ENCODE assay signal across 20 cellular contexts in the genomic region with DNA sequence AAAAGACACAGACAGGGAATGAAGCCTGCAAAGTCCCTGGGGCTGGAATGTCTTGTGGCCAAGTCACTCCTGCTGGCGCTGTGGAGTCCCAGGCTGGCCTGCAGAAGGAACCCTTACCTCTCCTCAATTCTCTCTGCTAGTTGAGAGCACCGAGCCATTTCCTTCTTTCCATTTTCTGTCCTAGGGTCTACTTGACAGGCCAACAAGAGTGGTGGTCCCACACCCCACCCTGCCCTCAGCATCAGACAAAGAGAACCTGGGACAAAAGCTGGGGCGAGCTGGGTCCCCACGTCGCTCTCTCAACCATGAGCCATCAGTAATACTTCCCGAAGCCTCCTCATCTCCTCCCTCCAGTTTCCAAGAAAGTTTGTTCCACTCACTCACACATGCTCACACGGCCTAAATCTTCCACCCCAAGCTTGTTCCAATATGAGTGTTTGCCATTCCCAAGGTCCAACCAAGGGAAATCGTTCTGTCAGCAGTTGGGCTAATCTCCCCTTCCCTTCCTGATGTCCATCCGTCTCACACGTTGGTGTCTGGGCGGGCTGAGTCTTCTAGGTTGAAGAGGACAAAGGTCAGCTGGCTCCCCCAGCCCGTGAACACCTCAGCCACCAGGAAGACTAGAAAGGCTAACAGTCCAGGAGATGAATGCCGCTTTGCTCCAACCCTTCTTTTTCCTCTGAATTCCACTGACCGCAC. TPM values are rescaled to one million over a fixed set of nuclear protein-coding genes. Genes with fewer than 3 reads are reported as not detected.
"Had no signal": no experiment of that assay in that cellular context is flagged by ENCODE, and none has a peak within 500 bp of the region (broad histone marks: within the 10 kb centered on the region; RNA-seq: fewer than 3 reads in every experiment).

No MANE protein-coding gene starts in this region.

- H3K27ac Mint-ChIP-seq: activated CD4-positive, alpha-beta memory T cell treated with anti-CD3 and anti-CD28 coated beads, Interleukin-2, amount 10 ng/mL, durations not matched to agents 7 days and 5 days; activated CD4-positive, alpha-beta T cell treated with anti-CD3 and anti-CD28 coated beads for 36 hours; stimulated activated naive CD8-positive, alpha-beta T cell treated with anti-CD3 and anti-CD28 coated beads, Interleukin-15, Interleukin-2, amounts not matched to agents 100 ng/mL and 50 ng/mL, for 24 hours had no signal

- H3K27me3 ChIP-seq: cardiac muscle cell, colonic mucosa, heart right ventricle, right lobe of liver had no signal

- H3K9me3 ChIP-seq: colonic mucosa, heart right ventricle, left ventricle myocardium inferior, prostate gland, right lobe of liver, thoracic aorta had no signal

- H3K27me3 Mint-ChIP-seq: activated CD4-positive, alpha-beta memory T cell treated with anti-CD3 and anti-CD28 coated beads, Interleukin-2, amount 10 ng/mL, durations not matched to agents 7 days and 5 days; activated CD4-positive, alpha-beta T cell treated with anti-CD3 and anti-CD28 coated beads for 36 hours; stimulated activated naive CD8-positive, alpha-beta T cell treated with anti-CD3 and anti-CD28 coated beads, Interleukin-15, Interleukin-2, amounts not matched to agents 100 ng/mL and 50 ng/mL, for 24 hours had no signal

- H3K4me3 ChIP-seq: cardiac muscle cell, colonic mucosa, heart right ventricle, left ventricle myocardium inferior, prostate gland, right lobe of liver, thoracic aorta had no signal

- H3K27ac ChIP-seq: colonic mucosa, heart right ventricle, left ventricle myocardium inferior, prostate gland, right lobe of liver, thoracic aorta had no signal

- H3K4me1 ChIP-seq: colonic mucosa, left ventricle myocardium inferior, prostate gland, right lobe of liver had no signal

- H3K36me3 ChIP-seq: colonic mucosa had no signal

- DNase-seq: activated CD4-positive, alpha-beta memory T cell treated with anti-CD3 and anti-CD28 coated beads, Interleukin-2, amount 10 ng/mL, durations not matched to agents 7 days and 5 days; activated CD4-positive, alpha-beta T cell treated with anti-CD3 and anti-CD28 coated beads for 36 hours; activated CD8-positive, alpha-beta memory T cell treated with anti-CD3 and anti-CD28 coated beads, Interleukin-2, amount 50 U/mL, for 4 hours; activated naive CD4-positive, alpha-beta T cell; colonic mucosa; effector CD8-positive, alpha-beta T cell; heart right ventricle; left ventricle myocardium inferior; nucleus accumbens; right lobe of liver; stimulated activated CD4-positive, alpha-beta T cell treated with anti-CD3 and anti-CD28 coated beads, Interleukin-2, amount 100 ng/mL, for 24 hours; T1000 had no signal

- H3K9me3 Mint-ChIP-seq: activated CD4-positive, alpha-beta memory T cell treated with anti-CD3 and anti-CD28 coated beads, Interleukin-2, amount 10 ng/mL, durations not matched to agents 7 days and 5 days; stimulated activated naive CD8-positive, alpha-beta T cell treated with anti-CD3 and anti-CD28 coated beads, Interleukin-15, Interleukin-2, amounts not matched to agents 100 ng/mL and 50 ng/mL, for 24 hours had no signal

- H3K4me3 Mint-ChIP-seq: activated CD4-positive, alpha-beta memory T cell treated with anti-CD3 and anti-CD28 coated beads, Interleukin-2, amount 10 ng/mL, durations not matched to agents 7 days and 5 days; activated CD4-positive, alpha-beta T cell treated with anti-CD3 and anti-CD28 coated beads for 36 hours; stimulated activated naive CD8-positive, alpha-beta T cell treated with anti-CD3 and anti-CD28 coated beads, Interleukin-15, Interleukin-2, amounts not matched to agents 100 ng/mL and 50 ng/mL, for 24 hours had no signal

- ATAC-seq: activated CD4-positive, alpha-beta T cell treated with anti-CD3 and anti-CD28 coated beads for 36 hours had no signal

RNA-seq across cellular contexts. Expression of a gene that starts 44.3 kb away (rescaled TPM):
- total RNA-seq: activated CD4-positive, alpha-beta memory T cell treated with anti-CD3 and anti-CD28 coated beads, Interleukin-2, amount 10 ng/mL, durations not matched to agents 7 days and 5 days; activated CD4-positive, alpha-beta T cell treated with anti-CD3 and anti-CD28 coated beads for 36 hours; astrocyte; colonic mucosa; fibroblast of lung; right lobe of liver; thoracic aorta; ureter had no signal
- polyA plus RNA-seq: fibroblast of lung, keratinocyte had no signal
